In the genomic region with DNA sequence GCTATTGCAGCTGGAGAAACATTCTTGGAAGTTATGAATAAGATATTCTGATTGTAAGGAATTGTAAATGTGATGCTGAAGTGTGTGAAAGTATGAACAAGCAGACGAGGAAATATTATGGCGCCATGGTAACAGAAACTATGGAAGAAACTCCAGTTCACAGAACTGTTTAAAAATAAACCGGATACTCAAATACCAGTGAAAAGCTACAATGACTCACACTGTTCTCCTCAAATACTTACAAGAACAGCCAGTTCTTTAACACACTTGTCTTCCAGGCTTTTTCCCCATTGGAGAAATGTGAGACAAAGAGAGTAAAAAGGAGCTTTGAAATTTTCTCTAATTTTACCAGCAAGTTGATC, we compare ENCODE assay signal across 8 cellular contexts.
A peak's percentile ranks its signal among the peaks of the same experiment; 100 is the strongest.
DNase-seq lines count a peak whose midpoint lies in the region; ATAC-seq and TF ChIP-seq lines count a peak whose summit lies in the region.

No MANE protein-coding gene starts in this region.

- DNase-seq in fibroblast of lung (ENCODE audit: low read depth in 2 of 2) (peak; percentile 96 to 97), osteocyte (ENCODE audit: extremely low spot score, unreplicated experiment) (no peak), RPMI8226 (no peak), NCI-H1048 (lab: John Stamatoyannopoulos, UW) (no peak), glutamatergic neuron (no peak)

- no peaks in the 10 kb centered on the region for H4K20me1 ChIP-seq in fibroblast of lung (ENCODE audit: control insufficient read depth, extremely low read depth, insufficient read depth, low read length)

- TF ChIP-seq CTCF in fibroblast of lung (conservative IDR thresholded peaks at IDR 0.05 in 1 of 2, IDR thresholded peaks at IDR 0.05 in 1 of 2; ENCODE audit: low read depth in 1 of 2, low read length in 2 of 2) (no peak), osteocyte (IDR thresholded peaks at IDR 0.05) (no peak), glutamatergic neuron (IDR thresholded peaks at IDR 0.05; ENCODE audit: partially characterized antibody, unreplicated experiment) (no peak)

- no peaks in the 10 kb centered on the region for H3K9me3 Mint-ChIP-seq in T-helper 1 cell treated with Interleukin-12 subunit alpha and Interleukin-12 subunit beta and Interleukin-4 antibody, amounts not matched to agents 30 μg/mL and 1 μg/mL, for 36 hours
- H3K9me3 Mint-ChIP-seq in osteocyte (ENCODE audit: unreplicated experiment) (no peaks in the 10 kb centered on the region), glutamatergic neuron (ENCODE audit: unreplicated experiment) (peaks cover 6% of the 10 kb centered on the region)

- H3K79me2 ChIP-seq in fibroblast of lung (ENCODE audit: control insufficient read depth, insufficient read depth, low read length) = peaks cover 55% of the 10 kb centered on the region

- no peak overlapping the region for H3K4me3 ChIP-seq in fibroblast of lung (replicated peaks in 1 of 4; ENCODE audit: control extremely low read depth in 1 of 4, insufficient read depth in 1 of 4, low read depth in 3 of 4, low read length in 4 of 4)

- H3K27ac ChIP-seq in fibroblast of lung (ENCODE audit: insufficient read depth, low read length) = peak overlapping the region; percentile 97

- H3K27ac Mint-ChIP-seq in T-helper 1 cell treated with Interleukin-12 subunit alpha and Interleukin-12 subunit beta and Interleukin-4 antibody, amounts not matched to agents 30 μg/mL and 1 μg/mL, for 36 hours = peak overlapping the region; percentile 78
- peak overlapping the region; percentile 100 for H3K27ac Mint-ChIP-seq in osteocyte (ENCODE audit: unreplicated experiment)
- H3K27ac Mint-ChIP-seq in glutamatergic neuron (ENCODE audit: unreplicated experiment) = no peak overlapping the region

- peaks cover 46% of the 10 kb centered on the region for H3K4me1 Mint-ChIP-seq in T-helper 1 cell treated with Interleukin-12 subunit alpha and Interleukin-12 subunit beta and Interleukin-4 antibody, amounts not matched to agents 30 μg/mL and 1 μg/mL, for 36 hours (ENCODE audit: low read depth)
- H3K4me1 Mint-ChIP-seq in osteocyte (ENCODE audit: unreplicated experiment) (peaks cover 92% of the 10 kb centered on the region), glutamatergic neuron (ENCODE audit: low read depth, unreplicated experiment) (peaks cover 16% of the 10 kb centered on the region)

- no peaks in the 10 kb centered on the region for H3K9me3 ChIP-seq in fibroblast of lung (ENCODE audit: control insufficient read depth, insufficient read depth, low read depth, low read length)

- no peak overlapping the region for H2AFZ ChIP-seq in fibroblast of lung (ENCODE audit: low read length)

- H3K4me3 Mint-ChIP-seq in T-helper 1 cell treated with Interleukin-12 subunit alpha and Interleukin-12 subunit beta and Interleukin-4 antibody, amounts not matched to agents 30 μg/mL and 1 μg/mL, for 36 hours = peak overlapping the region; percentile 43
- H3K4me3 Mint-ChIP-seq in osteocyte (ENCODE audit: unreplicated experiment) (peak overlapping the region; percentile 71), glutamatergic neuron (ENCODE audit: unreplicated experiment) (no peak overlapping the region)

- no peaks in the 10 kb centered on the region for H3K27me3 ChIP-seq in fibroblast of lung (ENCODE audit: control insufficient read depth, insufficient read depth, low read length)

- peak overlapping the region; percentile 79 for H3K4me2 ChIP-seq in fibroblast of lung (ENCODE audit: extremely low read depth, insufficient read depth, low read length)

- H3K36me3 Mint-ChIP-seq in T-helper 1 cell treated with Interleukin-12 subunit alpha and Interleukin-12 subunit beta and Interleukin-4 antibody, amounts not matched to agents 30 μg/mL and 1 μg/mL, for 36 hours (ENCODE audit: low read depth) = no peaks in the 10 kb centered on the region
- H3K36me3 Mint-ChIP-seq in osteocyte (ENCODE audit: unreplicated experiment) (no peaks in the 10 kb centered on the region), glutamatergic neuron (ENCODE audit: unreplicated experiment) (no peaks in the 10 kb centered on the region)

- no peaks in the 10 kb centered on the region for H3K27me3 Mint-ChIP-seq in T-helper 1 cell treated with Interleukin-12 subunit alpha and Interleukin-12 subunit beta and Interleukin-4 antibody, amounts not matched to agents 30 μg/mL and 1 μg/mL, for 36 hours (ENCODE audit: low read depth)
- no peaks in the 10 kb centered on the region for H3K27me3 Mint-ChIP-seq in osteocyte (ENCODE audit: unreplicated experiment)
- H3K27me3 Mint-ChIP-seq in glutamatergic neuron (ENCODE audit: unreplicated experiment) = peaks cover 3% of the 10 kb centered on the region

- peaks cover 45% of the 10 kb centered on the region for H3K4me1 ChIP-seq in fibroblast of lung (ENCODE audit: control insufficient read depth, extremely low read depth, insufficient read depth, low read length)

- no peaks in the 10 kb centered on the region for H3K36me3 ChIP-seq in fibroblast of lung (ENCODE audit: control insufficient read depth, insufficient read depth, low read length)

- peak; percentile 9 for ATAC-seq in GM21619 (IDR thresholded peaks at IDR 0.05; ENCODE audit: unreplicated experiment)
- no peak for ATAC-seq in GM18520 (IDR thresholded peaks at IDR 0.05; ENCODE audit: unreplicated experiment)

- H3K9ac ChIP-seq in fibroblast of lung (ENCODE audit: insufficient read depth, low read length) = peak overlapping the region; percentile 61

Comparison
In these comparisons a context has a peak if more than half of its experiments do, and no peak if none do; other contexts are left out.
1. DNase-seq: peak in fibroblast of lung (2 of 2); none in osteocyte (single experiment), RPMI8226 (single experiment), NCI-H1048 (single experiment) and glutamatergic neuron (single experiment).